Comparison of ENCODE assay signal across 17 cellular contexts in the genomic region with DNA sequence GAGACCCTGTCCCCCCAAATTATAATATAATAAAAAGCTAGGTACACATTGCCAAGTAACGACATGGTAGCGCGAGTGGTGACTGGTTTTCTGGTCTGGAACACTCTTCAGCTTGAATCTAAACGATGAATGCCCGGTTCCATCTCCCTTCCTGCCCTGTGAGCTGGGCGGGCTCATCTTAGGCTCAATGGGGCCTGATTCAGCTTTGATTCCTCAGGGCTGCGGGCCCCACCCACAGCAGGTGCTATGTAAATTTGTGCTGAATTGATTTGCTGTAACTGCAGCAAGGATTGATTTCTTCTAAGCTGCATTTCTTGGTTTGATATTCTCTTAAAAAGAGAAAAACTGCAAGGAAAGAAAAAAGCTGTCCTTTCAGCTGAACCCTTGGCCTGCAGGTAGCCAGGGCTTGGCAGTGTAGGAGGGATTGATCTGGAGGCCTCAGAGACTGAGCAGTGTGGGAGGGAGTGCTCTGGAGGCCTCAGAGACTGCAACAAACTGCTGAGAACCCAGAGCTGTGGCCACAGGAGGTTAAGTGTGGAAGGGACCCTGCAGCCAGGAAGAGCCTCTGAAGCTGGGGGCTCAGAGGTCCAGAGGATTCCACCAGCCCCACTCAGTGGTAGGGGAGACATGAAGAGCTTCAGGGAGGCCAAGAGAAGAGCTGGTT.
DNase-seq lines count a peak whose midpoint lies in the region; ATAC-seq and TF ChIP-seq lines count a peak whose summit lies in the region.
"Had no signal": no experiment of that assay in that cellular context is flagged by ENCODE, and none has a peak within 500 bp of the region (broad histone marks: within the 10 kb centered on the region; RNA-seq: fewer than 3 reads in every experiment).

No MANE protein-coding gene starts in this region.

- H3K9me3 Mint-ChIP-seq in memory B cell, result no peaks in the 10 kb centered on the region
- H3K9me3 Mint-ChIP-seq in activated naive CD8-positive, alpha-beta T cell treated with anti-CD3 and anti-CD28 coated beads for 36 hours, result no peaks in the 10 kb centered on the region
- H3K9me3 Mint-ChIP-seq: activated naive CD8-positive, alpha-beta T cell treated with anti-CD3 and anti-CD28 coated beads, Interleukin-2, amount 50 U/mL, for 24 hours had no signal

- no peak overlapping the region for H3K4me3 ChIP-seq in sigmoid colon
- H3K4me3 ChIP-seq: BLaER1 treated with 17β-estradiol and CSF1 and Interleukin-3, amounts not matched to agents 10 nM and 100 nM; coronary artery; uterus had no signal

- H3K27me3 Mint-ChIP-seq in T-helper 17 cell (peaks cover 21% of the 10 kb centered on the region), memory B cell (peaks cover 1% of the 10 kb centered on the region)
- no peaks in the 10 kb centered on the region for H3K27me3 Mint-ChIP-seq in activated naive CD8-positive, alpha-beta T cell treated with anti-CD3 and anti-CD28 coated beads for 36 hours

- no peaks in the 10 kb centered on the region for H3K27me3 ChIP-seq in sigmoid colon
- H3K27me3 ChIP-seq: BLaER1 treated with 17β-estradiol and CSF1 and Interleukin-3, amounts not matched to agents 10 nM and 100 nM; uterus had no signal

- no peak for TF ChIP-seq POLR2A in sigmoid colon (IDR thresholded peaks at IDR 0.05)

- no peak for TF ChIP-seq EP300 in sigmoid colon (IDR thresholded peaks at IDR 0.05)

- H3K4me3 Mint-ChIP-seq in T-helper 17 cell (no peak overlapping the region), memory B cell (peak overlapping the region; percentile 30)
- H3K4me3 Mint-ChIP-seq in activated naive CD8-positive, alpha-beta T cell treated with anti-CD3 and anti-CD28 coated beads for 36 hours, result no peak overlapping the region
- H3K4me3 Mint-ChIP-seq: activated naive CD8-positive, alpha-beta T cell treated with anti-CD3 and anti-CD28 coated beads, Interleukin-2, amount 50 U/mL, for 24 hours had no signal

- peak overlapping the region; percentile 68 for H3K27ac Mint-ChIP-seq in T-helper 17 cell
- H3K27ac Mint-ChIP-seq in memory B cell, result no peak overlapping the region
- H3K27ac Mint-ChIP-seq in activated naive CD8-positive, alpha-beta T cell treated with anti-CD3 and anti-CD28 coated beads for 36 hours, result no peak overlapping the region
- H3K27ac Mint-ChIP-seq: activated naive CD8-positive, alpha-beta T cell treated with anti-CD3 and anti-CD28 coated beads, Interleukin-2, amount 50 U/mL, for 24 hours had no signal

- 31 to 69% methylated on average over 7 of the region's 7 CpGs for WGBS in sigmoid colon, 2 donors

- no peaks in the 10 kb centered on the region for H3K36me3 Mint-ChIP-seq in T-helper 17 cell (ENCODE audit: low read depth)
- no peaks in the 10 kb centered on the region for H3K36me3 Mint-ChIP-seq in memory B cell
- no peaks in the 10 kb centered on the region for H3K36me3 Mint-ChIP-seq in activated naive CD8-positive, alpha-beta T cell treated with anti-CD3 and anti-CD28 coated beads for 36 hours

- peaks cover 7% of the 10 kb centered on the region for H3K4me1 Mint-ChIP-seq in T-helper 17 cell
- peaks cover 16% of the 10 kb centered on the region for H3K4me1 Mint-ChIP-seq in memory B cell
- peaks cover 1% of the 10 kb centered on the region for H3K4me1 Mint-ChIP-seq in activated naive CD8-positive, alpha-beta T cell treated with anti-CD3 and anti-CD28 coated beads for 36 hours
- H3K4me1 Mint-ChIP-seq: activated naive CD8-positive, alpha-beta T cell treated with anti-CD3 and anti-CD28 coated beads, Interleukin-2, amount 50 U/mL, for 24 hours had no signal

- H3K9me3 ChIP-seq in T-helper 17 cell (ENCODE audit: control insufficient read depth, low read length, poor library complexity, severe bottlenecking) (no peaks in the 10 kb centered on the region), sigmoid colon (no peaks in the 10 kb centered on the region)
- H3K9me3 ChIP-seq: uterus had no signal

- H3K4me1 ChIP-seq in sigmoid colon, result no peaks in the 10 kb centered on the region
- H3K4me1 ChIP-seq: uterus had no signal

- ATAC-seq in T-helper 17 cell (no peak), memory B cell (ENCODE audit: low read depth) (no peak), HG03442 (IDR thresholded peaks at IDR 0.05; ENCODE audit: unreplicated experiment) (no peak)
- ATAC-seq: activated naive CD8-positive, alpha-beta T cell treated with anti-CD3 and anti-CD28 coated beads, Interleukin-2, amount 50 U/mL, for 24 hours had no signal

- no peak overlapping the region for H3K27ac ChIP-seq in sigmoid colon
- H3K27ac ChIP-seq: BLaER1 treated with 17β-estradiol and CSF1 and Interleukin-3, amounts not matched to agents 10 nM and 100 nM; coronary artery; uterus had no signal

- DNase-seq in NCI-H748 (lab: John Stamatoyannopoulos, UW; ENCODE audit: unreplicated experiment), result peak; percentile 55
- DNase-seq in NCI-H748 treated with DMSO at 0.1 percent for 48 hours (lab: John Stamatoyannopoulos, UW), result no peak
- DNase-seq in T-helper 17 cell, result no peak
- no peak for DNase-seq in memory B cell (ENCODE audit: low spot score in 2 of 2)
- no peak for DNase-seq in sigmoid colon
- DNase-seq in putamen (ENCODE audit: low spot score), result no peak
- DNase-seq in activated naive CD8-positive, alpha-beta T cell treated with anti-CD3 and anti-CD28 coated beads for 36 hours, result no peak
- DNase-seq: activated CD8-positive, alpha-beta memory T cell treated with anti-CD3 and anti-CD28 coated beads, Interleukin-2, amount 50 U/mL, for 4 hours; activated naive CD8-positive, alpha-beta T cell treated with anti-CD3 and anti-CD28 coated beads, Interleukin-2, amount 50 U/mL, for 24 hours; KG1; NCI-H2081; occipital lobe; SHP77 treated with DMSO at 0.1 percent for 48 hours; uterus had no signal

- no peaks in the 10 kb centered on the region for H3K36me3 ChIP-seq in sigmoid colon
- H3K36me3 ChIP-seq: BLaER1 treated with 17β-estradiol and CSF1 and Interleukin-3, amounts not matched to agents 10 nM and 100 nM; uterus had no signal

- intact Hi-C loops in sigmoid colon (cut with DNase I), result no loop called here

- TF ChIP-seq CTCF in sigmoid colon (IDR thresholded peaks at IDR 0.05), result no peak
